In genomic region chr3:62703423-62704167, GRCh38 we compare ENCODE assay signal across 24 cellular contexts.
"Had no signal": no experiment of that assay in that cellular context is flagged by ENCODE, and none has a peak within 500 bp of the region (broad histone marks: within the 10 kb centered on the region; RNA-seq: fewer than 3 reads in every experiment).

No MANE protein-coding gene starts in this region.

- H3K4me1 Mint-ChIP-seq: activated B cell treated with CpG ODN at 0.5 μM for 24 hours; activated CD8-positive, alpha-beta memory T cell treated with anti-CD3 and anti-CD28 coated beads, Interleukin-2, amount 10 ng/mL, durations not matched to agents 7 days and 5 days; activated naive CD4-positive, alpha-beta T cell treated with anti-CD3 and anti-CD28 coated beads, Interleukin-2, amount 50 U/mL, for 24 hours; activated naive CD8-positive, alpha-beta T cell treated with anti-CD3 and anti-CD28 coated beads, Interleukin-2, amount 50 U/mL, for 24 hours; natural killer cell; T-cell had no signal

- H3K27me3 Mint-ChIP-seq: activated B cell treated with CpG ODN at 0.5 μM for 24 hours; activated CD8-positive, alpha-beta memory T cell treated with anti-CD3 and anti-CD28 coated beads, Interleukin-2, amount 10 ng/mL, durations not matched to agents 7 days and 5 days; activated naive CD4-positive, alpha-beta T cell treated with anti-CD3 and anti-CD28 coated beads, Interleukin-2, amount 50 U/mL, for 24 hours had no signal

- H3K4me3 Mint-ChIP-seq: activated B cell treated with CpG ODN at 0.5 μM for 24 hours; activated CD8-positive, alpha-beta memory T cell treated with anti-CD3 and anti-CD28 coated beads, Interleukin-2, amount 10 ng/mL, durations not matched to agents 7 days and 5 days; activated CD8-positive, alpha-beta T cell treated with anti-CD3 and anti-CD28 coated beads, Interleukin-2, amount 10 ng/mL, durations not matched to agents 7 days and 5 days; activated naive CD4-positive, alpha-beta T cell treated with anti-CD3 and anti-CD28 coated beads, Interleukin-2, amount 50 U/mL, for 24 hours; activated naive CD8-positive, alpha-beta T cell treated with anti-CD3 and anti-CD28 coated beads, Interleukin-2, amount 50 U/mL, for 24 hours; natural killer cell; T-cell had no signal

- DNase-seq: activated B cell treated with CpG ODN at 0.5 μM for 24 hours; activated CD8-positive, alpha-beta memory T cell treated with anti-CD3 and anti-CD28 coated beads, Interleukin-2, amount 10 ng/mL, durations not matched to agents 7 days and 5 days; activated CD8-positive, alpha-beta T cell treated with anti-CD3 and anti-CD28 coated beads, Interleukin-2, amount 10 ng/mL, durations not matched to agents 7 days and 5 days; activated naive CD8-positive, alpha-beta T cell treated with anti-CD3 and anti-CD28 coated beads, Interleukin-2, amount 50 U/mL, for 24 hours; activated T-cell treated with anti-CD3 and anti-CD28 coated beads, Interleukin-2, amount 50 U/mL, for 48 hours; amygdala; body of pancreas; heart right ventricle; islet precursor cell; left cardiac atrium; mammary epithelial cell; midbrain; natural killer cell; right cardiac atrium; spleen; stimulated activated naive CD4-positive, alpha-beta T cell treated with Interleukin-2 at 50 U/mL for 16 hours; T-cell; testis; transverse colon had no signal

- FAIRE-seq: endothelial cell of umbilical vein, urothelium cell line had no signal

- H3K9me3 Mint-ChIP-seq: activated B cell treated with CpG ODN at 0.5 μM for 24 hours; activated naive CD4-positive, alpha-beta T cell treated with anti-CD3 and anti-CD28 coated beads, Interleukin-2, amount 50 U/mL, for 24 hours; activated naive CD8-positive, alpha-beta T cell treated with anti-CD3 and anti-CD28 coated beads, Interleukin-2, amount 50 U/mL, for 24 hours; activated T-helper 2 cell treated with anti-CD3 and anti-CD28 coated beads, Interferon-gamma antibody, Interleukin-2, Interleukin-4, amounts not matched to agents 10 μg/mL and 5 μg/mL and 100 μg/mL, durations not matched to agents 14 hours and 24 hours and 36 hours; T-cell had no signal

- H3K27me3 ChIP-seq: body of pancreas, cardiac muscle cell, heart right ventricle, testis, transverse colon had no signal

- H3K27ac Mint-ChIP-seq: activated B cell treated with CpG ODN at 0.5 μM for 24 hours; activated CD8-positive, alpha-beta memory T cell treated with anti-CD3 and anti-CD28 coated beads, Interleukin-2, amount 10 ng/mL, durations not matched to agents 7 days and 5 days; activated CD8-positive, alpha-beta T cell treated with anti-CD3 and anti-CD28 coated beads, Interleukin-2, amount 10 ng/mL, durations not matched to agents 7 days and 5 days; activated naive CD4-positive, alpha-beta T cell treated with anti-CD3 and anti-CD28 coated beads, Interleukin-2, amount 50 U/mL, for 24 hours; activated naive CD8-positive, alpha-beta T cell treated with anti-CD3 and anti-CD28 coated beads, Interleukin-2, amount 50 U/mL, for 24 hours; activated T-helper 2 cell treated with anti-CD3 and anti-CD28 coated beads, Interferon-gamma antibody, Interleukin-2, Interleukin-4, amounts not matched to agents 10 μg/mL and 5 μg/mL and 100 μg/mL, durations not matched to agents 14 hours and 24 hours and 36 hours; natural killer cell; T-cell had no signal

- H3K4me1 ChIP-seq: body of pancreas, spleen, testis had no signal

- H3K36me3 Mint-ChIP-seq: activated CD8-positive, alpha-beta memory T cell treated with anti-CD3 and anti-CD28 coated beads, Interleukin-2, amount 10 ng/mL, durations not matched to agents 7 days and 5 days; activated naive CD4-positive, alpha-beta T cell treated with anti-CD3 and anti-CD28 coated beads, Interleukin-2, amount 50 U/mL, for 24 hours; natural killer cell; T-cell had no signal

- H3K27ac ChIP-seq: body of pancreas, cardiac muscle cell, heart right ventricle, spleen, testis, transverse colon had no signal

- H3K4me3 ChIP-seq: body of pancreas, cardiac muscle cell, heart right ventricle, spleen, testis, transverse colon had no signal

- H3K36me3 ChIP-seq: cardiac muscle cell, heart right ventricle, spleen, transverse colon had no signal

- H3K9me3 ChIP-seq: body of pancreas, heart right ventricle, spleen, testis, transverse colon had no signal
